Comparison of ENCODE assay signal across 13 cellular contexts in genomic region chr17:37708616-37709212, GRCh38. TPM values are rescaled to one million over a fixed set of nuclear protein-coding genes. Genes with fewer than 3 reads are reported as not detected.
DNase-seq lines count a peak whose midpoint lies in the region; ATAC-seq, FAIRE-seq and TF ChIP-seq lines count a peak whose summit lies in the region.
"Had no signal": no experiment of that assay in that cellular context is flagged by ENCODE, and none has a peak within 500 bp of the region (broad histone marks: within the 10 kb centered on the region; RNA-seq: fewer than 3 reads in every experiment).

No MANE protein-coding gene starts in this region.

- H3K36me3 ChIP-seq in pancreas: peaks cover 0 to 14% (median 0%) of the 10 kb centered on the region in 3 donors
- H3K36me3 ChIP-seq in aorta (ENCODE audit: control insufficient read depth in 1 of 2, insufficient read depth in 2 of 2, low read length in 1 of 2): peaks cover 0 to 2% of the 10 kb centered on the region in 2 donors
- no peaks in the 10 kb centered on the region for H3K36me3 ChIP-seq in gastroesophageal sphincter
- H3K36me3 ChIP-seq: WERI-Rb-1 had no signal

- no peaks in the 10 kb centered on the region for H3K9me3 ChIP-seq in pancreas
- H3K9me3 ChIP-seq in aorta (ENCODE audit: control insufficient read depth, low read length): peaks cover 3% of the 10 kb centered on the region
- no peaks in the 10 kb centered on the region for H3K9me3 ChIP-seq in gastroesophageal sphincter

- peaks cover 59 to 65% (median 60%) of the 10 kb centered on the region in 3 donors for H3K4me1 ChIP-seq in pancreas
- no peaks in the 10 kb centered on the region for H3K4me1 ChIP-seq in aorta (ENCODE audit: control insufficient read depth in 1 of 2, insufficient read depth in 2 of 2, low read length in 2 of 2)
- no peaks in the 10 kb centered on the region for H3K4me1 ChIP-seq in gastroesophageal sphincter

- TF ChIP-seq POLR2A in gastroesophageal sphincter (IDR thresholded peaks at IDR 0.05): no peak

- TF ChIP-seq EP300 in gastroesophageal sphincter (IDR thresholded peaks at IDR 0.05): no peak

- TF ChIP-seq CTCF in pancreas (IDR thresholded peaks at IDR 0.05) (no peak), gastroesophageal sphincter (IDR thresholded peaks at IDR 0.05) (no peak)

- H3K4me3 ChIP-seq in pancreas (no peak overlapping the region), aorta (ENCODE audit: low read length in 2 of 2) (no peak overlapping the region), gastroesophageal sphincter (no peak overlapping the region)

- DNase-seq in M059J (ENCODE audit: low read depth): peak; percentile 71
- peak in 5 of 6 donors; percentile 59 to 77 (median 65) for DNase-seq in pancreas
- DNase-seq in aorta: no peak
- DNase-seq: MV-4-11, NCI-H510A, WERI-Rb-1 had no signal

- H3K27ac ChIP-seq in pancreas: peak overlapping the region; percentile 68 to 87 (median 83)
- H3K27ac ChIP-seq in aorta (ENCODE audit: low read depth in 1 of 2, low read length in 2 of 2): no peak overlapping the region
- no peak overlapping the region for H3K27ac ChIP-seq in gastroesophageal sphincter
- H3K27ac ChIP-seq: WERI-Rb-1 had no signal

- H3K27me3 ChIP-seq in pancreas: no peaks in the 10 kb centered on the region
- peaks cover 0 to 5% of the 10 kb centered on the region in 2 donors for H3K27me3 ChIP-seq in aorta (ENCODE audit: control insufficient read depth in 1 of 2, insufficient read depth in 2 of 2, low read length in 1 of 2)
- peaks cover 77% of the 10 kb centered on the region for H3K27me3 ChIP-seq in gastroesophageal sphincter

- FAIRE-seq in pancreas (lab: Jason Lieb, UNC): no peak
- FAIRE-seq: keratinocyte had no signal

- 19 to 25% methylated on average over 8 of the region's 8 CpGs for WGBS in pancreas, 2 donors
- WGBS in aorta, 2 donors: 59 to 62% methylated on average over 8 of the region's 8 CpGs
- 66 to 69% methylated on average over 3 to 5 of the region's 8 CpGs for WGBS in gastroesophageal sphincter (ENCODE audit: low coverage in 1 of 2), 2 donors

- intact Hi-C loops in pancreas (cut with DNase I): loop anchor here in 1 of 3 donors (10.0 kb wide), 1 partner anchor 56 kb away; no protein-coding TSS in a partner anchor
- intact Hi-C loops in aorta (cut with DNase I): no loop called here

- ATAC-seq in GM21447 (IDR thresholded peaks at IDR 0.05; ENCODE audit: unreplicated experiment) (peak; percentile 38), esophagus mucosa (peak; percentile 23), pancreas (peak; percentile 26 to 71 (median 42)), aorta (ENCODE audit: low FRiP score) (no peak), gastroesophageal sphincter (no peak), GM21723 (IDR thresholded peaks at IDR 0.05; ENCODE audit: unreplicated experiment) (no peak), HG02938 (IDR thresholded peaks at IDR 0.05; ENCODE audit: unreplicated experiment) (no peak)

RNA-seq across cellular contexts. Expression of gene HNF1B, which starts 36.1 kb away (rescaled TPM):
- total RNA-seq in M059J (2014; rRNA removed; shearing (Covaris generic)): not detected in 2 replicates
- total RNA-seq in esophagus mucosa: not detected
- total RNA-seq in pancreas: 10 to 100 TPM; 24.9 to 50.5 (median 29.5) TPM
- 10 to 100 TPM; 36.5 to 49.2 TPM for polyA plus RNA-seq in pancreas
- total RNA-seq in aorta: not detected
- polyA plus RNA-seq in aorta: under 1 TPM in 1 of 2 donors, not detected in 1; 0.88 TPM
- not detected for total RNA-seq in gastroesophageal sphincter
- total RNA-seq: cardiac septum had no signal
- polyA plus RNA-seq: keratinocyte had no signal

Comparison
In these comparisons a context has a peak if more than half of its experiments do, and no peak if none do; other contexts are left out.
1. ATAC-seq: peak in GM21447 (single experiment), esophagus mucosa (single experiment) and pancreas (4 of 4); none in aorta (single experiment), gastroesophageal sphincter (single experiment), GM21723 (single experiment) and HG02938 (single experiment).
2. DNase-seq: peak in M059J (single experiment) and pancreas (5 of 6); none in aorta (0 of 2).
3. H3K27ac ChIP-seq: peak in pancreas (4 of 4); none in aorta (0 of 2) and gastroesophageal sphincter (0 of 4).
4. RNA of gene HNF1B, which starts 36.1 kb away (total RNA-seq): 24.9 to 50.5 TPM in pancreas; not detected in M059J, not detected in esophagus mucosa (single experiment), not detected in aorta and not detected in gastroesophageal sphincter; every median in the first group is over 10 times any median in the second.